Comparison of ENCODE assay signal across 8 cellular contexts in the genomic region with DNA sequence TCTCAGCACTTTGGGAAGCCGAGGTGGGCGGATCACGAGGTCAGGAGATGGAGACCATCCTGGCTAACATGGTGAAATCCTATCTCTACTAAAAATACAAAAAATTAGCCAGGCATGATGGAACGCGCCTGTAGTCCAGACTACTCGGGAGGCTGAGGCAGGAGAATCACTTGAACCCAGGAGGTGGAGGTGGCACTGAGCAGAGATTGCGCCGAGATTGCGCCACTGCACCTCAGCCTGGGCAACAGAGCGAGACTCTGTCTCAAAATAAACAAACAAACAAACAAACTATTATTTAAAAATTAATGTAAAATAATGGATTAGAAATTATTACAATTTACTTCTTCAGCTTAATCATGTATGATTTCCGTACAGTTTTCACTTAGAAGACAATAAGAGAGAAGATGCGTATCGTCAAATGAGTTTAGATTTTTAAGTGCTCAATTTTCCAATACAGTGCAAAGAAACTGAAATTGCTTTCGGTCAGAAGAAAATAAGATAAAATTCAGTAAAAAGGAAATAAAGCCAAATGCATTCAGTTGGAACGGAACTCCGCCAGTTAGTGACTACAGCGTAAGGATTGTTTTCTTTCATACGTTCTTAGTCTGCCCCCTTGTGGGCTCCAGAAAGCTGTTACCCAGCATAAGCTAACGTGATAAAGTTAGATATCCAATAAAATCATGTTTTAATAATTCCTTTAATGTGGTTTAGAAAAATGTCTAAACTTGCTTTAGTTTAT. TPM values are rescaled to one million over a fixed set of nuclear protein-coding genes. Genes with fewer than 3 reads are reported as not detected.
DNase-seq lines count a peak whose midpoint lies in the region; ATAC-seq, FAIRE-seq and TF ChIP-seq lines count a peak whose summit lies in the region.

No MANE protein-coding gene starts in this region.

- in situ Hi-C loops in IMR-90 (cut with MboI; ENCODE audit: low sequenced_read_pairs), result loop anchor here (10.0 kb wide), 1 partner anchor 544 kb away; no protein-coding TSS in a partner anchor

- H2AK9ac ChIP-seq in IMR-90 (replicated peaks; ENCODE audit: low read depth, low read length, poor library complexity), result no peak overlapping the region

- no peak overlapping the region for H3K14ac ChIP-seq in IMR-90 (replicated peaks; ENCODE audit: low read depth, low read length)

- H2AFZ ChIP-seq in IMR-90 (replicated peaks; ENCODE audit: low read length, poor library complexity) (no peak overlapping the region), OCI-LY3 (ENCODE audit: low read depth, low read length) (peak overlapping the region; percentile 75)

- ATAC-seq in GM19468 (IDR thresholded peaks at IDR 0.05; ENCODE audit: extremely low read depth, unreplicated experiment) (peak; percentile 87), IMR-90 (ENCODE audit: low read depth) (peak; percentile 74)
- ATAC-seq in activated CD4-positive, CD25-positive, alpha-beta regulatory T cell treated with anti-CD3 and anti-CD28 coated beads, Interleukin-2, amount 50 U/mL, for 24 hours, result no peak

- peak overlapping the region; percentile 52; the same call in 1 of the 2 replicates for H3K4ac ChIP-seq in IMR-90 (ENCODE audit: low read depth, low read length)

- H3F3A ChIP-seq in DOHH2 (ENCODE audit: control insufficient read depth, insufficient read depth), result no peaks in the 10 kb centered on the region

- dilution Hi-C loops in IMR-90 (cut with HindIII; ENCODE audit: low sequenced_read_pairs, unreplicated experiment), result no loop called here

- WGBS in IMR-90 (ENCODE audit: extremely low coverage in 2 of 2, insufficient read length in 1 of 2), 2 experiments, result 0% methylated on average over 1 of the region's 19 CpGs; no CpG with 5 or more reads in 1 of the 2 experiments

- H4K20me1 ChIP-seq in DOHH2 (ENCODE audit: control insufficient read depth, insufficient read depth, low read depth, low read length) (no peaks in the 10 kb centered on the region), IMR-90 (ENCODE audit: insufficient read depth, low read length) (no peaks in the 10 kb centered on the region), OCI-LY3 (ENCODE audit: insufficient read depth, low read length) (no peaks in the 10 kb centered on the region)

- no TSS peak for BruUV-seq in IMR-90 (replicated peaks; lab: Mats Ljungman, UMichigan)

- H4K8ac ChIP-seq in IMR-90 (ENCODE audit: low read depth in 2 of 2, low read length in 2 of 2), result no peak overlapping the region

- H3K18ac ChIP-seq in IMR-90 (ENCODE audit: low read depth, low read length), result no peak overlapping the region

- TF ChIP-seq CTCF in DOHH2 (IDR thresholded peaks at IDR 0.05; ENCODE audit: low read depth, low read length, poor library complexity, severe bottlenecking) (peak; percentile 76), IMR-90 (conservative IDR thresholded peaks at IDR 0.05; ENCODE audit: low read depth, low read length) (peak; percentile 89), OCI-LY3 (IDR thresholded peaks at IDR 0.05; ENCODE audit: low read depth, low read length) (peak; percentile 91)

- H3K4me2 ChIP-seq in DOHH2 (ENCODE audit: low read length) (no peak overlapping the region), IMR-90 (ENCODE audit: low read depth, low read length) (no peak overlapping the region), OCI-LY3 (ENCODE audit: low read length) (peak overlapping the region; percentile 73)

- H3K9ac ChIP-seq in IMR-90 (ENCODE audit: low read depth, low read length) (no peak overlapping the region), OCI-LY3 (ENCODE audit: low read length) (no peak overlapping the region)

- H3K9me3 ChIP-seq in DOHH2 (ENCODE audit: control insufficient read depth, insufficient read depth, low read length), result no peaks in the 10 kb centered on the region
- no peaks in the 10 kb centered on the region for H3K9me3 ChIP-seq in IMR-90 (ENCODE audit: control insufficient read depth, insufficient read depth, low read length)
- no peaks in the 10 kb centered on the region for H3K9me3 ChIP-seq in OCI-LY3 (ENCODE audit: insufficient read depth, low read length)

- H3K79me1 ChIP-seq in IMR-90 (ENCODE audit: low read depth in 1 of 2, low read length in 2 of 2), result no peaks in the 10 kb centered on the region

- H2BK5ac ChIP-seq in IMR-90 (ENCODE audit: low read depth, low read length, poor library complexity, severe bottlenecking), result peak overlapping the region; percentile 53

- TF ChIP-seq POLR2A in IMR-90 (IDR thresholded peaks at IDR 0.05; ENCODE audit: low read depth, low read length), result no peak

- peaks cover 6% of the 10 kb centered on the region; the same call in 1 of the 2 replicates for H3K9me1 ChIP-seq in IMR-90 (ENCODE audit: insufficient read depth, low read length)

- H3K27ac ChIP-seq in DOHH2 (ENCODE audit: low read depth, low read length) (no peak overlapping the region), IMR-90 (ENCODE audit: insufficient read depth, low read length) (no peak overlapping the region), OCI-LY3 (ENCODE audit: low read length) (no peak overlapping the region)

- H3K79me2 ChIP-seq in DOHH2 (ENCODE audit: control insufficient read depth, low read length), result no peaks in the 10 kb centered on the region
- H3K79me2 ChIP-seq in OCI-LY3 (ENCODE audit: low read length), result no peaks in the 10 kb centered on the region

- H4K91ac ChIP-seq in IMR-90 (ENCODE audit: insufficient read depth, low read depth, low read length), result peak overlapping the region; percentile 28; the same call in 1 of the 2 replicates

- CTCF ChIA-PET in IMR-90 (lab: Yijun Ruan, JAX), result interaction anchor here (0.6 to 2.4 kb wide), 8 partner anchors 23 to 546 kb away, joined by 3 to 8 read pairs (median 3); no protein-coding TSS in a partner anchor

- H3K36me3 ChIP-seq in DOHH2 (ENCODE audit: control insufficient read depth, low read length) (no peaks in the 10 kb centered on the region), IMR-90 (ENCODE audit: control insufficient read depth, insufficient read depth, low read length) (no peaks in the 10 kb centered on the region), OCI-LY3 (replicated peaks; ENCODE audit: low read depth, low read length) (no peaks in the 10 kb centered on the region)

- H3K23ac ChIP-seq in IMR-90 (ENCODE audit: low read depth, low read length), result no peak overlapping the region

- H2BK15ac ChIP-seq in IMR-90 (ENCODE audit: low read depth, low read length), result no peak overlapping the region

- intact Hi-C loops in IMR-90 (cut with micrococcal nuclease), result loop anchor here (1.0 to 5.0 kb wide), 5 partner anchors 80 to 548 kb away; no protein-coding TSS in a partner anchor

- no peak overlapping the region for H2AK5ac ChIP-seq in IMR-90 (ENCODE audit: low read depth, low read length)

- TF ChIP-seq RAD21 in IMR-90 (IDR thresholded peaks at IDR 0.05; ENCODE audit: low read length), result peak; percentile 87

- POLR2A ChIA-PET in IMR-90 (lab: Charles Lee; ENCODE audit: unreplicated experiment), result no interaction called here

- H3K4me1 ChIP-seq in DOHH2 (ENCODE audit: control insufficient read depth, low read length), result no peaks in the 10 kb centered on the region
- peaks cover 10% of the 10 kb centered on the region for H3K4me1 ChIP-seq in IMR-90 (ENCODE audit: control insufficient read depth, insufficient read depth, low read length)
- H3K4me1 ChIP-seq in OCI-LY3 (ENCODE audit: low read length), result 0 out of 2 replicates have a peak, but pooled peaks cover 4% of the 10 kb centered on the region

- peak overlapping the region; percentile 57 for H2BK120ac ChIP-seq in IMR-90 (ENCODE audit: low read depth, low read length)

- H3K27me3 ChIP-seq in DOHH2 (ENCODE audit: control insufficient read depth, low read length) (peaks cover 9% of the 10 kb centered on the region; the same call in 1 of the 2 replicates), IMR-90 (ENCODE audit: control insufficient read depth, insufficient read depth, low read length) (no peaks in the 10 kb centered on the region), OCI-LY3 (ENCODE audit: low read depth, low read length) (no peaks in the 10 kb centered on the region; the same call in 1 of the 2 replicates)

- no peak overlapping the region for H3K56ac ChIP-seq in IMR-90 (ENCODE audit: extremely low read depth, insufficient read depth, low read length)

- no peak overlapping the region for H4K5ac ChIP-seq in IMR-90 (ENCODE audit: low read depth, low read length)

- DNase-seq in IMR-90 (peak; percentile 88), brain pericyte (ENCODE audit: low read depth, low spot score) (peak; percentile 24)
- peak; percentile 10 to 27 for DNase-seq in stimulated activated CD4-positive, alpha-beta T cell treated with anti-CD3 and anti-CD28 coated beads, Interleukin-2, amount 100 ng/mL, for 48 hours

- H2BK20ac ChIP-seq in IMR-90 (ENCODE audit: low read depth, low read length), result peak overlapping the region; percentile 55; the same call in 1 of the 2 replicates

- peak; percentile 94 for FAIRE-seq in islet of Langerhans (lab: Jason Lieb, UNC)

- H3K9me2 ChIP-seq in DOHH2 (replicated peaks; ENCODE audit: control insufficient read depth, low read length), result no peaks in the 10 kb centered on the region

- H3K4me3 ChIP-seq in DOHH2 (ENCODE audit: low read length) (no peak overlapping the region), IMR-90 (ENCODE audit: insufficient read depth, low read depth, low read length) (no peak overlapping the region), OCI-LY3 (ENCODE audit: low read length) (peak overlapping the region; percentile 69)

TF ChIP-seq in IMR-90, 13 proteins besides CTCF, POLR2A, EP300 and RAD21:
- TF ChIP-seq, protein P1, sequence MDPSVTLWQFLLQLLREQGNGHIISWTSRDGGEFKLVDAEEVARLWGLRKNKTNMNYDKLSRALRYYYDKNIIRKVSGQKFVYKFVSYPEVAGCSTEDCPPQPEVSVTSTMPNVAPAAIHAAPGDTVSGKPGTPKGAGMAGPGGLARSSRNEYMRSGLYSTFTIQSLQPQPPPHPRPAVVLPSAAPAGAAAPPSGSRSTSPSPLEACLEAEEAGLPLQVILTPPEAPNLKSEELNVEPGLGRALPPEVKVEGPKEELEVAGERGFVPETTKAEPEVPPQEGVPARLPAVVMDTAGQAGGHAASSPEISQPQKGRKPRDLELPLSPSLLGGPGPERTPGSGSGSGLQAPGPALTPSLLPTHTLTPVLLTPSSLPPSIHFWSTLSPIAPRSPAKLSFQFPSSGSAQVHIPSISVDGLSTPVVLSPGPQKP (IDR thresholded peaks at IDR 0.05; ENCODE audit: borderline replicate concordance, low read depth, low read length), result no peak
- TF ChIP-seq SMC3 (IDR thresholded peaks at IDR 0.05; ENCODE audit: low read depth, low read length), result peak; percentile 90

RNA-seq across cellular contexts. Expression of a gene that starts 24.8 kb away (rescaled TPM):
- total RNA-seq in IMR-90 (2012; rRNA removed), result not detected in 2 replicates
- not detected in 2 replicates for polyA plus RNA-seq in IMR-90 (2012; rRNA removed)
- not detected in 2 replicates for polyA plus RNA-seq in IMR-90 (2012; cell fraction: cytosol; rRNA removed)
- not detected in 2 replicates for polyA plus RNA-seq in IMR-90 (2012; cell fraction: nucleus; rRNA removed; ENCODE audit: low replicate concordance)

RNA-seq across cellular contexts. Expression of a gene that starts 34.7 kb away (rescaled TPM):
- not detected in 2 replicates for total RNA-seq in IMR-90 (2012; rRNA removed)
- not detected in 2 replicates for polyA plus RNA-seq in IMR-90 (2012; rRNA removed)
- not detected in 2 replicates for polyA plus RNA-seq in IMR-90 (2012; cell fraction: cytosol; rRNA removed)
- polyA plus RNA-seq in IMR-90 (2012; cell fraction: nucleus; rRNA removed; ENCODE audit: low replicate concordance), result not detected in 2 replicates

Comparison
In these comparisons a context has a peak if more than half of its experiments do, and no peak if none do; other contexts are left out.
1. ATAC-seq: peak in GM19468 (single experiment) and IMR-90 (single experiment); none in activated CD4-positive, CD25-positive, alpha-beta regulatory T cell treated with anti-CD3 and anti-CD28 coated beads, Interleukin-2, amount 50 U/mL, for 24 hours (0 of 2).
2. DNase-seq: peak in every context shown above with its lines; median percentile 88 in IMR-90; 24 in brain pericyte; 18 in stimulated activated CD4-positive, alpha-beta T cell treated with anti-CD3 and anti-CD28 coated beads, Interleukin-2, amount 100 ng/mL, for 48 hours.
3. Peak in every context shown above with its lines, with median percentiles within 50 percentile points of each other: CTCF ChIP-seq.